Comparison of ENCODE assay signal across 12 cellular contexts in genomic region chr5:133977858-133978257, GRCh38. TPM values are rescaled to one million over a fixed set of nuclear protein-coding genes. Genes with fewer than 3 reads are reported as not detected.
DNase-seq lines count a peak whose midpoint lies in the region; ATAC-seq and FAIRE-seq lines count a peak whose summit lies in the region.
"Had no signal": no experiment of that assay in that cellular context is flagged by ENCODE, and none has a peak within 500 bp of the region (broad histone marks: within the 10 kb centered on the region; RNA-seq: fewer than 3 reads in every experiment).

No MANE protein-coding gene starts in this region.

- H3K4me3 ChIP-seq in ACC112 (ENCODE audit: low read depth, low read length), result no peak overlapping the region
- H3K4me3 ChIP-seq: coronary artery had no signal

- intact Hi-C loops in activated T-helper 2 cell treated with anti-CD3 and anti-CD28 coated beads, Interferon-gamma antibody, Interleukin-2, Interleukin-4, amounts not matched to agents 10 μg/mL and 5 μg/mL and 100 μg/mL, durations not matched to agents 14 hours and 24 hours and 36 hours (cut with micrococcal nuclease), result no loop called here

- peaks cover 27% of the 10 kb centered on the region for H3K36me3 ChIP-seq in ACC112 (ENCODE audit: insufficient read depth, low read length)

- H3K27ac Mint-ChIP-seq in activated T-helper 2 cell treated with anti-CD3 and anti-CD28 coated beads, Interferon-gamma antibody, Interleukin-2, Interleukin-4, amounts not matched to agents 10 μg/mL and 5 μg/mL and 100 μg/mL, durations not matched to agents 14 hours and 24 hours and 36 hours, result peak overlapping the region; percentile 78

- no peaks in the 10 kb centered on the region for H3K27me3 Mint-ChIP-seq in activated T-helper 2 cell treated with anti-CD3 and anti-CD28 coated beads, Interferon-gamma antibody, Interleukin-2, Interleukin-4, amounts not matched to agents 10 μg/mL and 5 μg/mL and 100 μg/mL, durations not matched to agents 14 hours and 24 hours and 36 hours (ENCODE audit: low read depth)

- H3K4me3 Mint-ChIP-seq in activated T-helper 2 cell treated with anti-CD3 and anti-CD28 coated beads, Interferon-gamma antibody, Interleukin-2, Interleukin-4, amounts not matched to agents 10 μg/mL and 5 μg/mL and 100 μg/mL, durations not matched to agents 14 hours and 24 hours and 36 hours (ENCODE audit: low read depth), result no peak overlapping the region

- H2AFZ ChIP-seq in ACC112 (ENCODE audit: low read length, unreplicated experiment), result no peak overlapping the region

- no peak for ATAC-seq in HG02798 (IDR thresholded peaks at IDR 0.05; ENCODE audit: poor library complexity, unreplicated experiment)
- ATAC-seq: left colon, sciatic nerve had no signal

- H3K27me3 ChIP-seq in ACC112 (ENCODE audit: insufficient read depth, low read length), result no peaks in the 10 kb centered on the region

- H3K79me2 ChIP-seq in ACC112 (ENCODE audit: control insufficient read depth, insufficient read depth, low read length, unreplicated experiment), result peaks cover 25% of the 10 kb centered on the region

- peaks cover 31% of the 10 kb centered on the region for H3K4me1 Mint-ChIP-seq in activated T-helper 2 cell treated with anti-CD3 and anti-CD28 coated beads, Interferon-gamma antibody, Interleukin-2, Interleukin-4, amounts not matched to agents 10 μg/mL and 5 μg/mL and 100 μg/mL, durations not matched to agents 14 hours and 24 hours and 36 hours (ENCODE audit: low read depth)

- H3K4me1 ChIP-seq in ACC112 (ENCODE audit: control insufficient read depth, insufficient read depth, low read length, unreplicated experiment), result peaks cover 14% of the 10 kb centered on the region

- H3K9me3 Mint-ChIP-seq in activated T-helper 2 cell treated with anti-CD3 and anti-CD28 coated beads, Interferon-gamma antibody, Interleukin-2, Interleukin-4, amounts not matched to agents 10 μg/mL and 5 μg/mL and 100 μg/mL, durations not matched to agents 14 hours and 24 hours and 36 hours, result no peaks in the 10 kb centered on the region

- H3K27ac ChIP-seq in ACC112 (ENCODE audit: low read depth, low read length), result peak overlapping the region; percentile 74
- H3K27ac ChIP-seq: coronary artery had no signal

- DNase-seq in GM04504 (ENCODE audit: low read depth), result peak; percentile 40
- no peak for DNase-seq in activated T-helper 2 cell treated with anti-CD3 and anti-CD28 coated beads, Interferon-gamma antibody, Interleukin-2, Interleukin-4, amounts not matched to agents 10 μg/mL and 5 μg/mL and 100 μg/mL, durations not matched to agents 14 hours and 24 hours and 36 hours (ENCODE audit: low spot score)
- peak; percentile 63 for DNase-seq in glomerular visceral epithelial cell (ENCODE audit: extremely low spot score)
- no peak for DNase-seq in NCI-H524 treated with DMSO at 0.1 percent for 48 hours (lab: John Stamatoyannopoulos, UW)
- no peak for DNase-seq in frontal cortex (ENCODE audit: low spot score in 2 of 2)
- DNase-seq in CD1c-positive myeloid dendritic cell (ENCODE audit: extremely low spot score), result no peak
- DNase-seq: activated CD4-positive, alpha-beta T cell treated with anti-CD3 and anti-CD28 coated beads for 48 hours; left colon had no signal

- FAIRE-seq in frontal cortex (lab: Jason Lieb, UNC), result no peak

- peaks cover 85% of the 10 kb centered on the region for H3K36me3 Mint-ChIP-seq in activated T-helper 2 cell treated with anti-CD3 and anti-CD28 coated beads, Interferon-gamma antibody, Interleukin-2, Interleukin-4, amounts not matched to agents 10 μg/mL and 5 μg/mL and 100 μg/mL, durations not matched to agents 14 hours and 24 hours and 36 hours (ENCODE audit: low read depth)

RNA-seq across cellular contexts. Expression of gene C5orf15, which starts 9.4 kb away (rescaled TPM):
- total RNA-seq in activated T-helper 2 cell treated with anti-CD3 and anti-CD28 coated beads, Interferon-gamma antibody, Interleukin-2, Interleukin-4, amounts not matched to agents 10 μg/mL and 5 μg/mL and 100 μg/mL, durations not matched to agents 14 hours and 24 hours and 36 hours, result 63.7 and 66.7 TPM in 2 replicates
- 64.4 TPM for total RNA-seq in frontal cortex

RNA-seq across cellular contexts. Expression of gene VDAC1, which starts 26.9 kb away (rescaled TPM):
- 455 and 459 TPM in 2 replicates for total RNA-seq in activated T-helper 2 cell treated with anti-CD3 and anti-CD28 coated beads, Interferon-gamma antibody, Interleukin-2, Interleukin-4, amounts not matched to agents 10 μg/mL and 5 μg/mL and 100 μg/mL, durations not matched to agents 14 hours and 24 hours and 36 hours
- total RNA-seq in frontal cortex, result 244 TPM

Comparison
In these comparisons a context has a peak if more than half of its experiments do, and no peak if none do; other contexts are left out.
1. DNase-seq: peak in GM04504 (single experiment) and glomerular visceral epithelial cell (single experiment); none in activated T-helper 2 cell treated with anti-CD3 and anti-CD28 coated beads, Interferon-gamma antibody, Interleukin-2, Interleukin-4, amounts not matched to agents 10 μg/mL and 5 μg/mL and 100 μg/mL, durations not matched to agents 14 hours and 24 hours and 36 hours (single experiment), NCI-H524 treated with DMSO at 0.1 percent for 48 hours (single experiment), frontal cortex (0 of 2) and CD1c-positive myeloid dendritic cell (single experiment).